Comparison of ENCODE assay signal across 9 cellular contexts in genomic region chr4:176377705-176378302, GRCh38. TPM values are rescaled to one million over a fixed set of nuclear protein-coding genes. Genes with fewer than 3 reads are reported as not detected.
DNase-seq lines count a peak whose midpoint lies in the region; ATAC-seq and TF ChIP-seq lines count a peak whose summit lies in the region.
"Had no signal": no experiment of that assay in that cellular context is flagged by ENCODE, and none has a peak within 500 bp of the region (broad histone marks: within the 10 kb centered on the region; RNA-seq: fewer than 3 reads in every experiment).

No MANE protein-coding gene starts in this region.

- H3K4me1 ChIP-seq in GM23338 (ENCODE audit: insufficient read depth): no peaks in the 10 kb centered on the region
- no peaks in the 10 kb centered on the region for H3K4me1 ChIP-seq in Karpas-422 (ENCODE audit: low read length)
- no peaks in the 10 kb centered on the region for H3K4me1 ChIP-seq in psoas muscle

- H3K36me3 Mint-ChIP-seq in GM23338 (ENCODE audit: low read depth) (no peaks in the 10 kb centered on the region), brain (no peaks in the 10 kb centered on the region), T-cell (no peaks in the 10 kb centered on the region)
- H3K36me3 Mint-ChIP-seq: activated naive CD8-positive, alpha-beta T cell treated with anti-CD3 and anti-CD28 coated beads, Interleukin-2, amount 10 ng/mL, durations not matched to agents 7 days and 5 days had no signal

- TF ChIP-seq CTCF in GM23338 (conservative IDR thresholded peaks at IDR 0.05; ENCODE audit: low read depth in 2 of 2): peak; percentile 56 to 65
- TF ChIP-seq CTCF in brain (conservative IDR thresholded peaks at IDR 0.05): peak; percentile 76 to 80
- peak; percentile 45 for TF ChIP-seq CTCF in psoas muscle (IDR thresholded peaks at IDR 0.05)

- ATAC-seq in GM23338 (0 out of 3 replicates have a peak, but pooled peaks have one; percentile 25), psoas muscle (no peak), T-cell (replicated peaks in 1 of 4) (no peak)

- POLR2A ChIA-PET in T-cell (lab: Charles Lee): no interaction called here

- H3K4me1 Mint-ChIP-seq in GM23338: no peaks in the 10 kb centered on the region
- H3K4me1 Mint-ChIP-seq in brain: peaks cover 15% of the 10 kb centered on the region
- no peaks in the 10 kb centered on the region for H3K4me1 Mint-ChIP-seq in T-cell

- H2AFZ ChIP-seq in GM23338 (no peak overlapping the region), Karpas-422 (ENCODE audit: low read length) (no peak overlapping the region)

- no peaks in the 10 kb centered on the region for H3K9me3 Mint-ChIP-seq in GM23338
- peaks cover 0 to 5% (median 0%) of the 10 kb centered on the region in 5 experiments for H3K9me3 Mint-ChIP-seq in brain
- H3K9me3 Mint-ChIP-seq in T-cell: no peaks in the 10 kb centered on the region
- H3K9me3 Mint-ChIP-seq: activated naive CD8-positive, alpha-beta T cell treated with anti-CD3 and anti-CD28 coated beads, Interleukin-2, amount 10 ng/mL, durations not matched to agents 7 days and 5 days had no signal

- H3K27me3 ChIP-seq in GM23338 (ENCODE audit: insufficient read depth): no peaks in the 10 kb centered on the region
- no peaks in the 10 kb centered on the region for H3K27me3 ChIP-seq in Karpas-422 (ENCODE audit: low read length)
- H3K27me3 ChIP-seq in psoas muscle (ENCODE audit: insufficient read depth in 3 of 3, low read length in 2 of 3): no peaks in the 10 kb centered on the region

- H3K4me3 Mint-ChIP-seq in GM23338: no peak overlapping the region
- H3K4me3 Mint-ChIP-seq in brain: no peak overlapping the region
- no peak overlapping the region for H3K4me3 Mint-ChIP-seq in T-cell
- H3K4me3 Mint-ChIP-seq: activated naive CD8-positive, alpha-beta T cell treated with anti-CD3 and anti-CD28 coated beads, Interleukin-2, amount 10 ng/mL, durations not matched to agents 7 days and 5 days had no signal

- intact Hi-C loops in psoas muscle (cut with DNase I): loop anchor here in 1 of 2 donors (5.0 kb wide), 1 partner anchor 669 kb away; no protein-coding TSS in a partner anchor

- CTCF ChIA-PET in T-cell (lab: Charles Lee): interaction anchor here in 1 of 2 donors (0.7 kb wide), 1 partner anchor 670 kb away, joined by 3 read pairs; no protein-coding TSS in a partner anchor

- no peak overlapping the region for H3K4me2 ChIP-seq in GM23338
- no peak overlapping the region for H3K4me2 ChIP-seq in Karpas-422 (ENCODE audit: low read depth, low read length, poor library complexity, severe bottlenecking)

- H3K9me3 ChIP-seq in Karpas-422 (ENCODE audit: low read length): no peaks in the 10 kb centered on the region
- no peaks in the 10 kb centered on the region for H3K9me3 ChIP-seq in psoas muscle

- no peak overlapping the region for H3K4me3 ChIP-seq in GM23338
- H3K4me3 ChIP-seq in Karpas-422 (ENCODE audit: low read length): no peak overlapping the region
- no peak overlapping the region for H3K4me3 ChIP-seq in psoas muscle

- H3K9ac ChIP-seq in Karpas-422 (ENCODE audit: low read length): no peak overlapping the region

- peak; percentile 20 for DNase-seq in NCI-H2227 (lab: John Stamatoyannopoulos, UW; ENCODE audit: unreplicated experiment)
- DNase-seq in NCI-H2227 treated with DMSO at 0.1 percent for 48 hours (lab: John Stamatoyannopoulos, UW): no peak
- DNase-seq in GM23338 (ENCODE audit: low spot score): peak; percentile 27
- DNase-seq in Karpas-422: peak; percentile 43
- no peak for DNase-seq in psoas muscle
- DNase-seq in T-cell: no peak
- no peak for DNase-seq in activated effector memory CD4-positive, alpha-beta T cell treated with Interleukin-2 at 50 U/mL for 16 hours
- DNase-seq: activated naive CD8-positive, alpha-beta T cell treated with anti-CD3 and anti-CD28 coated beads, Interleukin-2, amount 10 ng/mL, durations not matched to agents 7 days and 5 days had no signal

- peaks cover 1% of the 10 kb centered on the region for H3K27me3 Mint-ChIP-seq in GM23338 (ENCODE audit: insufficient read depth, low read depth, poor library complexity)
- no peaks in the 10 kb centered on the region for H3K27me3 Mint-ChIP-seq in brain
- peaks cover 0 to 5% of the 10 kb centered on the region in 2 donors for H3K27me3 Mint-ChIP-seq in T-cell

- H3K79me2 ChIP-seq in GM23338 (replicated peaks; ENCODE audit: insufficient read depth) (no peaks in the 10 kb centered on the region), Karpas-422 (ENCODE audit: low read length) (no peaks in the 10 kb centered on the region)

- no peaks in the 10 kb centered on the region for H3K9me2 ChIP-seq in GM23338 (ENCODE audit: insufficient read depth)
- H3K9me2 ChIP-seq in Karpas-422 (replicated peaks; ENCODE audit: insufficient read depth, low read length): no peaks in the 10 kb centered on the region

- H3K27ac ChIP-seq in GM23338 (ENCODE audit: low read depth) (no peak overlapping the region), Karpas-422 (ENCODE audit: low read length) (no peak overlapping the region), psoas muscle (no peak overlapping the region)

- H3K36me3 ChIP-seq in GM23338 (ENCODE audit: insufficient read depth) (no peaks in the 10 kb centered on the region), Karpas-422 (ENCODE audit: insufficient read depth, low read length) (no peaks in the 10 kb centered on the region), psoas muscle (ENCODE audit: insufficient read depth in 1 of 2, low read depth in 1 of 2) (no peaks in the 10 kb centered on the region)

- no peaks in the 10 kb centered on the region for H3F3A ChIP-seq in GM23338 (replicated peaks; ENCODE audit: low read depth)

- H3K27ac Mint-ChIP-seq in GM23338 (no peak overlapping the region), brain (no peak overlapping the region), T-cell (no peak overlapping the region)
- H3K27ac Mint-ChIP-seq: activated naive CD8-positive, alpha-beta T cell treated with anti-CD3 and anti-CD28 coated beads, Interleukin-2, amount 10 ng/mL, durations not matched to agents 7 days and 5 days had no signal

- 75 to 92% (median 88%) methylated on average over 2 of the region's 2 CpGs for WGBS in psoas muscle, 3 donors

- no peaks in the 10 kb centered on the region for H4K20me1 ChIP-seq in GM23338 (replicated peaks; ENCODE audit: insufficient read depth)
- H4K20me1 ChIP-seq in Karpas-422 (ENCODE audit: insufficient read depth, low read depth, low read length): no peaks in the 10 kb centered on the region

TF ChIP-seq in GM23338, 12 proteins besides CTCF, POLR2A, EP300 and RAD21:
- TF ChIP-seq POLR2AphosphoS5 (IDR thresholded peaks at IDR 0.05; ENCODE audit: low read depth) (no peak), ETS1 (IDR thresholded peaks at IDR 0.05) (no peak), REST (IDR thresholded peaks at IDR 0.05; ENCODE audit: unreplicated experiment) (no peak), STAT1 (IDR thresholded peaks at IDR 0.05; ENCODE audit: unreplicated experiment) (no peak), ZNF114 (CRISPR knock-in tag; IDR thresholded peaks at IDR 0.05) (no peak), ZNF331 (CRISPR knock-in tag; IDR thresholded peaks at IDR 0.05; ENCODE audit: low read depth) (no peak), NANOG (IDR thresholded peaks at IDR 0.05; ENCODE audit: borderline replicate concordance) (no peak), JUNB (IDR thresholded peaks at IDR 0.05; ENCODE audit: unreplicated experiment) (no peak)

RNA-seq across cellular contexts. Expression of gene SPCS3, which starts 58.0 kb away (rescaled TPM):
- 79.9 and 90.3 TPM in 2 replicates for total RNA-seq in GM23338 (2014; rRNA removed; shearing (Covaris generic))
- polyA plus RNA-seq in GM23338 (2016; fragmentation: Nextera tagmentation; extraction: Ambion mirVana) (62.5 and 67.7 TPM in 2 replicates), brain (ENCODE audit: insufficient read depth, low read depth, low replicate concordance) (8.5 TPM), psoas muscle (10 to 100 TPM; 20.8 to 44.8 (median 32.6) TPM)
- total RNA-seq in Karpas-422 (2014; rRNA removed; shearing (Covaris generic); ENCODE audit: low replicate concordance): 30.5 and 76.3 TPM in 2 replicates
- total RNA-seq in psoas muscle (10 to 100 TPM; 32.8 to 75.8 (median 52.3) TPM), T-cell (100 to 1,000 TPM; 137 to 163 (median 155) TPM)

Comparison
In these comparisons a context has a peak if more than half of its experiments do, and no peak if none do; other contexts are left out.
1. DNase-seq: peak in NCI-H2227 (single experiment), GM23338 (single experiment) and Karpas-422 (single experiment); none in NCI-H2227 treated with DMSO at 0.1 percent for 48 hours (single experiment), psoas muscle (0 of 2), T-cell (0 of 34) and activated effector memory CD4-positive, alpha-beta T cell treated with Interleukin-2 at 50 U/mL for 16 hours (single experiment).
2. Peak in every context shown above with its lines, with median percentiles within 50 percentile points of each other: CTCF ChIP-seq.